ENCODE assay signal across 8 cellular contexts in genomic region chr12:108563135-108563803, GRCh38. TPM values are rescaled to one million over a fixed set of nuclear protein-coding genes. Genes with fewer than 3 reads are reported as not detected.
A peak's percentile ranks its signal among the peaks of the same experiment; 100 is the strongest.
DNase-seq lines count a peak whose midpoint lies in the region; ATAC-seq, FAIRE-seq and TF ChIP-seq lines count a peak whose summit lies in the region.

No MANE protein-coding gene starts in this region.

- TF ChIP-seq CTCF in 22Rv1 (IDR thresholded peaks at IDR 0.05) (peak; percentile 95), choroid plexus epithelial cell (conservative IDR thresholded peaks at IDR 0.05; ENCODE audit: low read depth, low read length) (peak; percentile 99)

- intact Hi-C loops in left colon (cut with DNase I, micrococcal nuclease): loop anchor here in 1 of 2 donors (10.0 kb wide), 3 partner anchors 242 to 532 kb away; partner anchors contain the start of genes ALKBH2, SSH1 and UNG

- ATAC-seq in HG03354 (IDR thresholded peaks at IDR 0.05; ENCODE audit: poor library complexity, severe bottlenecking, unreplicated experiment) (peak; percentile 43), left colon (peak; percentile 56)

- H3K27ac ChIP-seq in 22Rv1: peak overlapping the region; percentile 88

- peak overlapping the region; percentile 81 for H3K4me3 ChIP-seq in choroid plexus epithelial cell (ENCODE audit: low read depth, low read length)

- DNase-seq in GM18507 (ENCODE audit: extremely low spot score, insufficient read length, low read depth) (no peak), NCI-H510A (lab: John Stamatoyannopoulos, UW) (peak; percentile 73), choroid plexus epithelial cell (ENCODE audit: low read depth) (peak; percentile 94), left colon (peak; percentile 92 to 94)
- peak; percentile 77 to 78 for DNase-seq in activated CD4-positive, alpha-beta T cell treated with anti-CD3 and anti-CD28 coated beads for 24 hours (ENCODE audit: low read depth in 2 of 2)
- peak; percentile 73 to 76 for DNase-seq in stimulated activated CD4-positive, alpha-beta T cell treated with anti-CD3 and anti-CD28 coated beads, Interleukin-1b, Interleukin-23, amount 100 ng/mL, for 4 hours (ENCODE audit: low read depth in 2 of 2)

- FAIRE-seq in GM18507 (lab: Jason Lieb, UNC): peak; percentile 91

RNA-seq across cellular contexts. Expression of gene ISCU, which starts 0.9 kb away (rescaled TPM):
- total RNA-seq in left colon: 10 to 100 TPM; 87.2 to 97.3 TPM

RNA-seq across cellular contexts. Expression of gene SART3, which starts 2.3 kb away (rescaled TPM):
- total RNA-seq in left colon: 10 to 100 TPM; 43.9 to 47.9 TPM

RNA-seq across cellular contexts. Expression of gene TMEM119, which starts 34.6 kb away (rescaled TPM):
- total RNA-seq in left colon: 1 to 10 TPM; 3.6 to 8.0 TPM

RNA-seq across cellular contexts. Expression of gene FICD, which starts 48.2 kb away (rescaled TPM):
- total RNA-seq in left colon: 1 to 10 TPM; 4.6 to 5.3 TPM
